Comparison of ENCODE assay signal across 24 cellular contexts in the genomic region with DNA sequence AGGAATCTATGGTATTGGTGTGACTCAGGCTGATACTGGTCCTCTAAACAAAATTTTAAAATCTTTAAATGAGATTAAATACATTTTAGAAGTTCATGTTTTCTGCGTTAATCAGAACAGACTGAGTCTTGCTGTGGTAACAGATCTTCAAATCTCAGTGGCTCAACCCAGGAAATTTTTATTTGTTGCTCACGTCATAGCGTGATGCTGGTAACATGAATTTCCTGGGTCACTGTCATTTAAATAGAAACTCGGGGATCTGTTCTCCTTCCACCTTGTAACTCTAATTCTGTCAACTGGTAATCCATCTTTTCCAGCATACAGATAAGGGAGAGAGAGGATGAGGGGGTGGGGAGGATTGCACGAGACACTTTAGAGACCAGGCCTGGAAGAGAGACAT.
"Had no signal": no experiment of that assay in that cellular context is flagged by ENCODE, and none has a peak within 500 bp of the region (broad histone marks: within the 10 kb centered on the region; RNA-seq: fewer than 3 reads in every experiment).

No MANE protein-coding gene starts in this region.

- H3K9me3 ChIP-seq: adrenal gland, breast epithelium, Peyer's patch had no signal

- DNase-seq: activated CD4-positive, alpha-beta T cell treated with anti-CD3 and anti-CD28 coated beads for 48 hours; activated CD4-positive, alpha-beta T cell treated with anti-CD3 and anti-CD28 coated beads, Interleukin-2, amount 50 U/mL, for 4 hours; activated CD4-positive, CD25-positive, alpha-beta regulatory T cell treated with anti-CD3 and anti-CD28 coated beads, Interleukin-2, amount 50 U/mL, for 72 hours; activated CD8-positive, alpha-beta memory T cell treated with anti-CD3 and anti-CD28 coated beads, Interleukin-2, amount 10 ng/mL, durations not matched to agents 7 days and 5 days; activated naive CD4-positive, alpha-beta T cell treated with anti-CD3 and anti-CD28 coated beads, Interleukin-2, amount 50 U/mL, for 16 hours; activated naive CD8-positive, alpha-beta T cell treated with anti-CD3 and anti-CD28 coated beads, Interleukin-2, amount 10 ng/mL, durations not matched to agents 7 days and 5 days; activated T-cell treated with anti-CD3 and anti-CD28 coated beads, Interleukin-2, amount 50 U/mL, for 4 hours; adrenal gland; aorta; caudate nucleus; Kasumi-1; KBM-7; NCI-H1105 treated with DMSO at 0.1 percent for 48 hours; NCI-H146; NCI-H187 treated with DMSO at 0.1 percent for 48 hours; NCI-H2081 treated with DMSO at 0.1 percent for 48 hours; NCI-H446; NCI-H524; Peyer's patch; Right ventricle myocardium superior; SJCRH30 had no signal

- H3K36me3 ChIP-seq: adrenal gland, breast epithelium, Peyer's patch, SJCRH30 had no signal

- ATAC-seq: activated CD8-positive, alpha-beta memory T cell treated with anti-CD3 and anti-CD28 coated beads, Interleukin-2, amount 10 ng/mL, durations not matched to agents 7 days and 5 days; activated T-cell treated with anti-CD3 and anti-CD28 coated beads, Interleukin-2, amount 50 U/mL, for 4 hours had no signal

- H3K27ac ChIP-seq: adrenal gland, breast epithelium, Peyer's patch, RWPE1, SJCRH30, VCaP had no signal

- H3K27me3 ChIP-seq: adrenal gland, breast epithelium, Peyer's patch, SJCRH30 had no signal

- H3K4me3 ChIP-seq: adrenal gland, breast epithelium, Peyer's patch, SJCRH30 had no signal
